Comparison of ENCODE assay signal across 1 cellular context in the genomic region with DNA sequence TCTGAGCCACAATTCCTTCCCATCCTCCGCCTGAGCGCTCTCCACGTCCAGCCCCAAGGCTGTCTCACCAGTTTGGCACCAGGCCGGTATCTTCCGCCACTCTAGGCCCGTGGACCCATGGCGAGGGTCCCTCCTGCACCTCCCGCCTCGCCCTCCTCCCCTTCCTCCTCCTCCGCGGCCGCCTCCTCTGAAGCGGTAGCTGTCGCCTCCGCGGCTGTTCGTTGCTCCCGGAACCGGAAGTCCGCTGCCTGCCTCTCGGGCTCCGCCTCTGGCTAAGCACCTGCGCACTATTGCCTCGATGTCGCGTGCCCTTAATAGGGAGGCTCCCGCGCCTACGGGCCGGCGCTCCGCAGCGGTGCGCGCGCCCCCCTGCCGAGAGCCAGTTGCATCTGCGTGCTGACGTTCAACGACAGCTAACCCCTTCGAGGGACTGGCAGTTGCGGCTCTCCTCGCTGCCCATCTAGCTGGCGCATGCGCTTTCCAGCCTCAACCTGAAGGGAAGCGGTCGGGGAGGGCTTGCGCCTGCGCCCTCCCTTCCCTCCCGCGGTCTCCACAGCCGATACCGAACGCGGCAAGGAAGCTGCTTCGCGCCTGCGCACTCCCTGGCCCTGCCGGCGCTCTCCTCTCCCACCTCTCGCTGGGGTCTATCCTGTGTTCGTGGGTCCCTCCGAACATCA.
TF ChIP-seq lines count a peak whose summit lies in the region.

A gene with protein sequence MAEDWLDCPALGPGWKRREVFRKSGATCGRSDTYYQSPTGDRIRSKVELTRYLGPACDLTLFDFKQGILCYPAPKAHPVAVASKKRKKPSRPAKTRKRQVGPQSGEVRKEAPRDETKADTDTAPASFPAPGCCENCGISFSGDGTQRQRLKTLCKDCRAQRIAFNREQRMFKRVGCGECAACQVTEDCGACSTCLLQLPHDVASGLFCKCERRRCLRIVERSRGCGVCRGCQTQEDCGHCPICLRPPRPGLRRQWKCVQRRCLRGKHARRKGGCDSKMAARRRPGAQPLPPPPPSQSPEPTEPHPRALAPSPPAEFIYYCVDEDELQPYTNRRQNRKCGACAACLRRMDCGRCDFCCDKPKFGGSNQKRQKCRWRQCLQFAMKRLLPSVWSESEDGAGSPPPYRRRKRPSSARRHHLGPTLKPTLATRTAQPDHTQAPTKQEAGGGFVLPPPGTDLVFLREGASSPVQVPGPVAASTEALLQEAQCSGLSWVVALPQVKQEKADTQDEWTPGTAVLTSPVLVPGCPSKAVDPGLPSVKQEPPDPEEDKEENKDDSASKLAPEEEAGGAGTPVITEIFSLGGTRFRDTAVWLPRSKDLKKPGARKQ (minus strand): TSS at position 229 of the 677 bp plus-strand sequence. CDS start 1,531 bp downstream, outside the sequence.

TF ChIP-seq in liver, 16 proteins besides CTCF, POLR2A, EP300 and RAD21 (continued from another document):
- TF ChIP-seq, protein P1, sequence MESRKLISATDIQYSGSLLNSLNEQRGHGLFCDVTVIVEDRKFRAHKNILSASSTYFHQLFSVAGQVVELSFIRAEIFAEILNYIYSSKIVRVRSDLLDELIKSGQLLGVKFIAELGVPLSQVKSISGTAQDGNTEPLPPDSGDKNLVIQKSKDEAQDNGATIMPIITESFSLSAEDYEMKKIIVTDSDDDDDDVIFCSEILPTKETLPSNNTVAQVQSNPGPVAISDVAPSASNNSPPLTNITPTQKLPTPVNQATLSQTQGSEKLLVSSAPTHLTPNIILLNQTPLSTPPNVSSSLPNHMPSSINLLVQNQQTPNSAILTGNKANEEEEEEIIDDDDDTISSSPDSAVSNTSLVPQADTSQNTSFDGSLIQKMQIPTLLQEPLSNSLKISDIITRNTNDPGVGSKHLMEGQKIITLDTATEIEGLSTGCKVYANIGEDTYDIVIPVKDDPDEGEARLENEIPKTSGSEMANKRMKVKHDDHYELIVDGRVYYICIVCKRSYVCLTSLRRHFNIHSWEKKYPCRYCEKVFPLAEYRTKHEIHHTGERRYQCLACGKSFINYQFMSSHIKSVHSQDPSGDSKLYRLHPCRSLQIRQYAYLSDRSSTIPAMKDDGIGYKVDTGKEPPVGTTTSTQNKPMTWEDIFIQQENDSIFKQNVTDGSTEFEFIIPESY (IDR thresholded peaks at IDR 0.05), result peak; percentile 50
- peak; percentile 93 for TF ChIP-seq YY1 (IDR thresholded peaks at IDR 0.05)
- peak in 1 of 2 donors; percentile 15 for TF ChIP-seq EGR1 (IDR thresholded peaks at IDR 0.05; ENCODE audit: low read depth in 2 of 2)
- peak; percentile 50 to 58 for TF ChIP-seq RXRA (IDR thresholded peaks at IDR 0.05)
- peak; percentile 11 to 46 for TF ChIP-seq HNF4A (conservative IDR thresholded peaks at IDR 0.05)
